ENCODE assay signal across 8 cellular contexts in the genomic region with DNA sequence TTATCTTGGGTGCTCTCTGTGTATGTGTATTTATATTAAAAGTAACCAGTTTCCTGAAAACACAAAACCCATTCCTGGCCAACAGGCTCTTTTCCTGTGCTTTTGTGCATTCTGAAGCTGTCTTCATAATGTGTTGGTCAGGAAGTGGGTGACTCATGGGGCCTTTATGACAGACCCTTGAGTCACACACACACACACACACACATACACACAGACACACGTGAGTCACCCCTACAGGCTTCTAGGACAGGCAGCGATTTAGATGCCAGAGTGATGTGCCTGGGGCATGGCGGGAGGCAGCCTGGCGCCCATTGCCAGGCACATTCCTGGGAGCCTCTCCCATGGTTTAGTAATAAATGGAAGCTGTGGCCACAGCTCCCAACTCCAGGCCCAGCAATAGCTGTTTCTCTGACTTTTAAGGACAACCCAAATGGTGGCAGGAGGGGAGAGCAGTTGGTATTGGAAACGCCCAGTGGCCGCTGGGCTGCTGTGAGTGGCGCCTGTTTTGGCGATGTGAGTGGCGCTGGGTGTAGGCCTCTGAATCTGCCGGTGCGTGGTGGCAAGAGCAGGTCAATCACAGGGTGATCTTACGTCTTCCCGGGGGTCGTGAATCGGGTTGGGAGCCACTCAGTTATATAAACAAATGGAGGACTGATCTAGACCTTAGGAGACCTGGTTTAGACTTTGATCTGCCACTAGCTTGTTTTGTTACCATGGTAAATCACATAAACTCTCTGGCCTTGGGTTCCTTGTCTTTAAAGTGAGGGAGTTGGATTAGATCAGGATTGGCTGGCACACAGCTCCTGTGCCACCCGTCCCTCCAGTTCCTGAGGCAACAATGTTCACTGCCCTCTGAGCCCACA.
A peak's percentile ranks its signal among the peaks of the same experiment; 100 is the strongest.
DNase-seq lines count a peak whose midpoint lies in the region; ATAC-seq and TF ChIP-seq lines count a peak whose summit lies in the region.

No MANE protein-coding gene starts in this region.

- no peaks in the 10 kb centered on the region for H3K9me3 Mint-ChIP-seq in Calu3 (ENCODE audit: low read depth, unreplicated experiment)
- peaks cover 4% of the 10 kb centered on the region for H3K9me3 Mint-ChIP-seq in activated T-helper 1 cell treated with anti-CD3 and anti-CD28 coated beads, Interleukin-12 subunit alpha, Interleukin-12 subunit beta, Interleukin-2, Interleukin-4 antibody, amounts not matched to agents 30 ng/mL and 10 ng/mL and 1 ng/mL, durations not matched to agents 14 hours and 24 hours and 36 hours

- peaks cover 56% of the 10 kb centered on the region for H3K4me1 Mint-ChIP-seq in Calu3 (ENCODE audit: low read depth, unreplicated experiment)
- peaks cover 49% of the 10 kb centered on the region for H3K4me1 Mint-ChIP-seq in activated T-helper 1 cell treated with anti-CD3 and anti-CD28 coated beads, Interleukin-12 subunit alpha, Interleukin-12 subunit beta, Interleukin-2, Interleukin-4 antibody, amounts not matched to agents 30 ng/mL and 10 ng/mL and 1 ng/mL, durations not matched to agents 14 hours and 24 hours and 36 hours (ENCODE audit: low read depth)

- H3K27me3 Mint-ChIP-seq in Calu3 (ENCODE audit: unreplicated experiment) = no peaks in the 10 kb centered on the region
- no peaks in the 10 kb centered on the region for H3K27me3 Mint-ChIP-seq in activated T-helper 1 cell treated with anti-CD3 and anti-CD28 coated beads, Interleukin-12 subunit alpha, Interleukin-12 subunit beta, Interleukin-2, Interleukin-4 antibody, amounts not matched to agents 30 ng/mL and 10 ng/mL and 1 ng/mL, durations not matched to agents 14 hours and 24 hours and 36 hours (ENCODE audit: insufficient read depth)

- DNase-seq in Calu3 = peak; percentile 81
- DNase-seq in NCI-H226 = peak; percentile 97
- peak; percentile 53 for DNase-seq in activated T-helper 1 cell treated with anti-CD3 and anti-CD28 coated beads, Interleukin-12 subunit alpha, Interleukin-12 subunit beta, Interleukin-2, Interleukin-4 antibody, amounts not matched to agents 30 ng/mL and 10 ng/mL and 1 ng/mL, durations not matched to agents 14 hours and 24 hours and 36 hours (ENCODE audit: low spot score)
- peak; percentile 99 for DNase-seq in glomerular visceral epithelial cell (ENCODE audit: extremely low spot score)
- DNase-seq in stimulated activated CD4-positive, alpha-beta T cell treated with anti-CD3 and anti-CD28 coated beads, Interleukin-12 subunit alpha, Interleukin-12 subunit beta, amount 100 ng/mL, for 4 hours = peak; percentile 42
- no peak for DNase-seq in NCI-H1930 (lab: John Stamatoyannopoulos, UW)
- no peak for DNase-seq in RPMI8226

- peaks cover 6% of the 10 kb centered on the region for H3K36me3 Mint-ChIP-seq in Calu3 (ENCODE audit: insufficient read depth, unreplicated experiment)
- H3K36me3 Mint-ChIP-seq in activated T-helper 1 cell treated with anti-CD3 and anti-CD28 coated beads, Interleukin-12 subunit alpha, Interleukin-12 subunit beta, Interleukin-2, Interleukin-4 antibody, amounts not matched to agents 30 ng/mL and 10 ng/mL and 1 ng/mL, durations not matched to agents 14 hours and 24 hours and 36 hours (ENCODE audit: low read depth) = peaks cover 2% of the 10 kb centered on the region

- no peak for TF ChIP-seq CTCF in Calu3 (IDR thresholded peaks at IDR 0.05; ENCODE audit: unreplicated experiment)

- intact Hi-C loops in Calu3 (cut with micrococcal nuclease; ENCODE audit: unreplicated experiment) = loop anchor here (5.0 kb wide), 1 partner anchor 209 kb away; no protein-coding TSS in a partner anchor
- intact Hi-C loops in activated T-helper 1 cell treated with anti-CD3 and anti-CD28 coated beads, Interleukin-12 subunit alpha, Interleukin-12 subunit beta, Interleukin-2, Interleukin-4 antibody, amounts not matched to agents 30 ng/mL and 10 ng/mL and 1 ng/mL, durations not matched to agents 14 hours and 24 hours and 36 hours (cut with micrococcal nuclease) = loop anchor here (1.0 to 5.0 kb wide), 3 partner anchors 81 to 209 kb away; a partner anchor contains a TSS

- CTCF ChIA-PET in Calu3 (lab: Charles Lee) = interaction anchor here (0.6 to 1.2 kb wide), 5 partner anchors 31 to 210 kb away, joined by 3 to 5 read pairs (median 4); no protein-coding TSS in a partner anchor

- ATAC-seq in HG03565 (IDR thresholded peaks at IDR 0.05; ENCODE audit: unreplicated experiment) = no peak

- H3K4me3 Mint-ChIP-seq in Calu3 (ENCODE audit: low read depth, unreplicated experiment) = peak overlapping the region; percentile 22
- no peak overlapping the region for H3K4me3 Mint-ChIP-seq in activated T-helper 1 cell treated with anti-CD3 and anti-CD28 coated beads, Interleukin-12 subunit alpha, Interleukin-12 subunit beta, Interleukin-2, Interleukin-4 antibody, amounts not matched to agents 30 ng/mL and 10 ng/mL and 1 ng/mL, durations not matched to agents 14 hours and 24 hours and 36 hours

- H3K27ac Mint-ChIP-seq in Calu3 (ENCODE audit: unreplicated experiment) = peak overlapping the region; percentile 52
- H3K27ac Mint-ChIP-seq in activated T-helper 1 cell treated with anti-CD3 and anti-CD28 coated beads, Interleukin-12 subunit alpha, Interleukin-12 subunit beta, Interleukin-2, Interleukin-4 antibody, amounts not matched to agents 30 ng/mL and 10 ng/mL and 1 ng/mL, durations not matched to agents 14 hours and 24 hours and 36 hours = peak overlapping the region; percentile 62

- no TSS peak for BruUV-seq in Calu3 (replicated peaks; lab: Mats Ljungman, UMichigan)

Comparison
In these comparisons a context has a peak if more than half of its experiments do, and no peak if none do; other contexts are left out.
1. DNase-seq: peak in Calu3 (single experiment), NCI-H226 (single experiment), activated T-helper 1 cell treated with anti-CD3 and anti-CD28 coated beads, Interleukin-12 subunit alpha, Interleukin-12 subunit beta, Interleukin-2, Interleukin-4 antibody, amounts not matched to agents 30 ng/mL and 10 ng/mL and 1 ng/mL, durations not matched to agents 14 hours and 24 hours and 36 hours (single experiment), glomerular visceral epithelial cell (single experiment) and stimulated activated CD4-positive, alpha-beta T cell treated with anti-CD3 and anti-CD28 coated beads, Interleukin-12 subunit alpha, Interleukin-12 subunit beta, amount 100 ng/mL, for 4 hours (single experiment); none in NCI-H1930 (0 of 2) and RPMI8226 (single experiment).